24 cellular contexts compared by ENCODE assay signal in the genomic region with DNA sequence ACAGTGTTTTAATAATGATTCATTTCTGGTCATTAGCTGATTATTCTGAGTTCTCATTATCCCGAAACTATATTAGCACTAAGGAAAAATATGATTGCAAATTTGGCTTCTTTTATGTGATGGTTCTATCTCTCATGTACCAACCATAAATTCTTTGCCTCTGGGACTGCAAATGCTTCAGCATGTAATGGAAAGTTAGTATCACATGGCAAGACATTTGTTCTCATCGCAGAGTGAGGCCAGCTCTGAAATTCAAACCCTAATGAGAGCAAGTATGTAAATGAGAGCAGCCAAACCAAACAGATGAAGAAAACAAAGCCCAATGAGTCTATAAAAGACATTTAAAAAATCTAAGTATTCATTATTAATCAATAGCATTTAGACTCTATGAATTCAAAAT.
"Had no signal": no experiment of that assay in that cellular context is flagged by ENCODE, and none has a peak within 500 bp of the region (broad histone marks: within the 10 kb centered on the region; RNA-seq: fewer than 3 reads in every experiment).

No MANE protein-coding gene starts in this region.

- DNase-seq: activated CD4-positive, alpha-beta T cell treated with anti-CD3 and anti-CD28 coated beads for 1 hour; activated CD4-positive, alpha-beta T cell treated with anti-CD3 and anti-CD28 coated beads, Interleukin-2, amount 50 U/mL, for 1 hour; activated naive CD4-positive, alpha-beta T cell; activated T-cell treated with anti-CD3 and anti-CD28 coated beads for 4 hours; activated T-cell treated with anti-CD3 and anti-CD28 coated beads, Interleukin-2, amount 50 U/mL, for 72 hours; endodermal cell; gastrocnemius medialis; hippocampal formation; left cardiac atrium; mammary epithelial cell; naive B cell; ovary; stimulated activated CD4-positive, alpha-beta T cell treated with anti-CD3 and anti-CD28 coated beads, Interleukin-15, amount 100 ng/mL, for 24 hours; stimulated activated CD4-positive, alpha-beta T cell treated with anti-CD3 and anti-CD28 coated beads, Interleukin-2, amount 100 ng/mL, for 24 hours; stimulated activated naive CD4-positive, alpha-beta T cell; T-helper 2 cell; tibial artery had no signal

- FAIRE-seq: keratinocyte had no signal

- H3K4me3 ChIP-seq: ascending aorta, breast epithelium, gastrocnemius medialis, ovary, smooth muscle cell, suprapubic skin, tibial artery had no signal

- H3K9me3 ChIP-seq: ascending aorta, breast epithelium, gastrocnemius medialis, ovary, suprapubic skin, tibial artery had no signal

- H3K27me3 ChIP-seq: ascending aorta, breast epithelium, gastrocnemius medialis, ovary, suprapubic skin, tibial artery had no signal

- H3K27ac ChIP-seq: ascending aorta, breast epithelium, gastrocnemius medialis, ovary, suprapubic skin, tibial artery had no signal

- ATAC-seq: activated naive CD4-positive, alpha-beta T cell treated with anti-CD3 and anti-CD28 coated beads, Interleukin-2, amount 50 U/mL, for 72 hours; activated T-cell treated with anti-CD3 and anti-CD28 coated beads, Interleukin-2, amount 50 U/mL, for 72 hours; esophagus mucosa; gastrocnemius medialis had no signal

- H3K36me3 ChIP-seq: ascending aorta, breast epithelium, gastrocnemius medialis, ovary, suprapubic skin, tibial artery had no signal

- H3K4me2 ChIP-seq: smooth muscle cell had no signal

- H3K4me1 ChIP-seq: ascending aorta, breast epithelium had no signal
